ENCODE assay signal across 1 cellular context in the genomic region with DNA sequence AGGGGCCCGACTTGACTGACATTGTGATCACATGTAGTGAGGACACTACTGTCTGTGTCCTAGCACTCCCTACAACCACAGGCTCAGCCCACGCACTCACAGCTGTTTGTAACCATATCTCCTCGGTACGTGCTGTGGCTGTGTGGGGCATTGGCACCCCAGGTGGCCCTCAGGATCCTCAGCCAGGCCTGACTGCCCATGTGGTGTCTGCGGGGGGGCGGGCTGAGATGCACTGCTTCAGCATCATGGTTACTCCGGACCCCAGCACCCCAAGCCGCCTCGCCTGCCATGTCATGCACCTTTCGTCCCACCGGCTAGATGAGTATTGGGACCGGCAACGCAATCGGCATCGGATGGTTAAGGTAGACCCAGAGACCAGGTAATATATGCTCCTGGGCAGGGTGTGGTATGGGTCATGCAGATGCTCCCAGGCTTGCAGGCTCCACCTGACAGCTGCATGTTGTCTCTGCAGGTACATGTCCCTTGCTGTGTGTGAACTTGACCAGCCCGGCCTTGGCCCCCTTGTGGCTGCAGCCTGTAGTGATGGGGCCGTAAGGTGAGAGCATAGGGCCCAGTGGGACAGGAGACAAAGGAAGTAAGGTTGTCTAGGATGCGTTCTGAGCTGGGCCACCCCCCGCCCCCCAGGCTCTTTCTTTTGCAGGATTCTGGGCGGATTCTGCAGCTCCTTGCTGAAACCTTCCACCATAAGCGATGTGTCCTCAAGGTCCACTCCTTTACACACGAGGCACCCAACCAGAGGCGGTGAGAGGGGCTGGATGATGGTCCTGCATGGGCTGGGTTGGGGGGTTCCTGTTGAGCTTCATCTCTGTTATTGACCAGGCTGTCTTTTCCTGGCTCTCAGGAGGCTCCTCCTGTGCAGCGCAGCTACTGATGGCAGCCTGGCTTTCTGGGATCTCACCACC.
TF ChIP-seq lines count a peak whose summit lies in the region.

No MANE protein-coding gene starts in this region.

TF ChIP-seq in HepG2, 621 proteins besides CTCF, POLR2A, EP300 and RAD21 (continues in another document):
- TF ChIP-seq ZNF432 (CRISPR knock-in tag; IDR thresholded peaks at IDR 0.05; ENCODE audit: borderline replicate concordance): no peak
- TF ChIP-seq TBP (CRISPR knock-in tag; IDR thresholded peaks at IDR 0.05): no peak
- TF ChIP-seq MBNL3 (CRISPR knock-in tag; conservative IDR thresholded peaks at IDR 0.05): no peak
- TF ChIP-seq RFXANK (CRISPR knock-in tag; IDR thresholded peaks at IDR 0.05): no peak
- TF ChIP-seq, protein P1, sequence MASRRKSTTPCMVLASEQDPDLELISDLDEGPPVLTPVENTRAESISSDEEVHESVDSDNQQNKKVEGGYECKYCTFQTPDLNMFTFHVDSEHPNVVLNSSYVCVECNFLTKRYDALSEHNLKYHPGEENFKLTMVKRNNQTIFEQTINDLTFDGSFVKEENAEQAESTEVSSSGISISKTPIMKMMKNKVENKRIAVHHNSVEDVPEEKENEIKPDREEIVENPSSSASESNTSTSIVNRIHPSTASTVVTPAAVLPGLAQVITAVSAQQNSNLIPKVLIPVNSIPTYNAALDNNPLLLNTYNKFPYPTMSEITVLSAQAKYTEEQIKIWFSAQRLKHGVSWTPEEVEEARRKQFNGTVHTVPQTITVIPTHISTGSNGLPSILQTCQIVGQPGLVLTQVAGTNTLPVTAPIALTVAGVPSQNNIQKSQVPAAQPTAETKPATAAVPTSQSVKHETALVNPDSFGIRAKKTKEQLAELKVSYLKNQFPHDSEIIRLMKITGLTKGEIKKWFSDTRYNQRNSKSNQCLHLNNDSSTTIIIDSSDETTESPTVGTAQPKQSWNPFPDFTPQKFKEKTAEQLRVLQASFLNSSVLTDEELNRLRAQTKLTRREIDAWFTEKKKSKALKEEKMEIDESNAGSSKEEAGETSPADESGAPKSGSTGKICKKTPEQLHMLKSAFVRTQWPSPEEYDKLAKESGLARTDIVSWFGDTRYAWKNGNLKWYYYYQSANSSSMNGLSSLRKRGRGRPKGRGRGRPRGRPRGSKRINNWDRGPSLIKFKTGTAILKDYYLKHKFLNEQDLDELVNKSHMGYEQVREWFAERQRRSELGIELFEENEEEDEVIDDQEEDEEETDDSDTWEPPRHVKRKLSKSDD (CRISPR knock-in tag; IDR thresholded peaks at IDR 0.05; ENCODE audit: low read depth): no peak
- TF ChIP-seq ZSCAN22 (CRISPR knock-in tag; IDR thresholded peaks at IDR 0.05): no peak
- no peak for TF ChIP-seq SUZ12 (IDR thresholded peaks at IDR 0.05; ENCODE audit: low read depth, low read length)
- no peak for TF ChIP-seq ZSCAN25 (CRISPR knock-in tag; IDR thresholded peaks at IDR 0.05)
- TF ChIP-seq SAP130 (CRISPR knock-in tag; IDR thresholded peaks at IDR 0.05; ENCODE audit: low read depth): peak; percentile 40; the same call in 1 of the 2 replicates
- TF ChIP-seq, protein P2, sequence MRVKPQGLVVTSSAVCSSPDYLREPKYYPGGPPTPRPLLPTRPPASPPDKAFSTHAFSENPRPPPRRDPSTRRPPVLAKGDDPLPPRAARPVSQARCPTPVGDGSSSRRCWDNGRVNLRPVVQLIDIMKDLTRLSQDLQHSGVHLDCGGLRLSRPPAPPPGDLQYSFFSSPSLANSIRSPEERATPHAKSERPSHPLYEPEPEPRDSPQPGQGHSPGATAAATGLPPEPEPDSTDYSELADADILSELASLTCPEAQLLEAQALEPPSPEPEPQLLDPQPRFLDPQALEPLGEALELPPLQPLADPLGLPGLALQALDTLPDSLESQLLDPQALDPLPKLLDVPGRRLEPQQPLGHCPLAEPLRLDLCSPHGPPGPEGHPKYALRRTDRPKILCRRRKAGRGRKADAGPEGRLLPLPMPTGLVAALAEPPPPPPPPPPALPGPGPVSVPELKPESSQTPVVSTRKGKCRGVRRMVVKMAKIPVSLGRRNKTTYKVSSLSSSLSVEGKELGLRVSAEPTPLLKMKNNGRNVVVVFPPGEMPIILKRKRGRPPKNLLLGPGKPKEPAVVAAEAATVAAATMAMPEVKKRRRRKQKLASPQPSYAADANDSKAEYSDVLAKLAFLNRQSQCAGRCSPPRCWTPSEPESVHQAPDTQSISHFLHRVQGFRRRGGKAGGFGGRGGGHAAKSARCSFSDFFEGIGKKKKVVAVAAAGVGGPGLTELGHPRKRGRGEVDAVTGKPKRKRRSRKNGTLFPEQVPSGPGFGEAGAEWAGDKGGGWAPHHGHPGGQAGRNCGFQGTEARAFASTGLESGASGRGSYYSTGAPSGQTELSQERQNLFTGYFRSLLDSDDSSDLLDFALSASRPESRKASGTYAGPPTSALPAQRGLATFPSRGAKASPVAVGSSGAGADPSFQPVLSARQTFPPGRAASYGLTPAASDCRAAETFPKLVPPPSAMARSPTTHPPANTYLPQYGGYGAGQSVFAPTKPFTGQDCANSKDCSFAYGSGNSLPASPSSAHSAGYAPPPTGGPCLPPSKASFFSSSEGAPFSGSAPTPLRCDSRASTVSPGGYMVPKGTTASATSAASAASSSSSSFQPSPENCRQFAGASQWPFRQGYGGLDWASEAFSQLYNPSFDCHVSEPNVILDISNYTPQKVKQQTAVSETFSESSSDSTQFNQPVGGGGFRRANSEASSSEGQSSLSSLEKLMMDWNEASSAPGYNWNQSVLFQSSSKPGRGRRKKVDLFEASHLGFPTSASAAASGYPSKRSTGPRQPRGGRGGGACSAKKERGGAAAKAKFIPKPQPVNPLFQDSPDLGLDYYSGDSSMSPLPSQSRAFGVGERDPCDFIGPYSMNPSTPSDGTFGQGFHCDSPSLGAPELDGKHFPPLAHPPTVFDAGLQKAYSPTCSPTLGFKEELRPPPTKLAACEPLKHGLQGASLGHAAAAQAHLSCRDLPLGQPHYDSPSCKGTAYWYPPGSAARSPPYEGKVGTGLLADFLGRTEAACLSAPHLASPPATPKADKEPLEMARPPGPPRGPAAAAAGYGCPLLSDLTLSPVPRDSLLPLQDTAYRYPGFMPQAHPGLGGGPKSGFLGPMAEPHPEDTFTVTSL (CRISPR knock-in tag; IDR thresholded peaks at IDR 0.05; ENCODE audit: borderline replicate concordance): no peak
- TF ChIP-seq ASH2L (IDR thresholded peaks at IDR 0.05; ENCODE audit: insufficient read length, low read depth, low read length): no peak
- no peak for TF ChIP-seq ZNF891 (CRISPR knock-in tag; IDR thresholded peaks at IDR 0.05)
- TF ChIP-seq, protein P3, sequence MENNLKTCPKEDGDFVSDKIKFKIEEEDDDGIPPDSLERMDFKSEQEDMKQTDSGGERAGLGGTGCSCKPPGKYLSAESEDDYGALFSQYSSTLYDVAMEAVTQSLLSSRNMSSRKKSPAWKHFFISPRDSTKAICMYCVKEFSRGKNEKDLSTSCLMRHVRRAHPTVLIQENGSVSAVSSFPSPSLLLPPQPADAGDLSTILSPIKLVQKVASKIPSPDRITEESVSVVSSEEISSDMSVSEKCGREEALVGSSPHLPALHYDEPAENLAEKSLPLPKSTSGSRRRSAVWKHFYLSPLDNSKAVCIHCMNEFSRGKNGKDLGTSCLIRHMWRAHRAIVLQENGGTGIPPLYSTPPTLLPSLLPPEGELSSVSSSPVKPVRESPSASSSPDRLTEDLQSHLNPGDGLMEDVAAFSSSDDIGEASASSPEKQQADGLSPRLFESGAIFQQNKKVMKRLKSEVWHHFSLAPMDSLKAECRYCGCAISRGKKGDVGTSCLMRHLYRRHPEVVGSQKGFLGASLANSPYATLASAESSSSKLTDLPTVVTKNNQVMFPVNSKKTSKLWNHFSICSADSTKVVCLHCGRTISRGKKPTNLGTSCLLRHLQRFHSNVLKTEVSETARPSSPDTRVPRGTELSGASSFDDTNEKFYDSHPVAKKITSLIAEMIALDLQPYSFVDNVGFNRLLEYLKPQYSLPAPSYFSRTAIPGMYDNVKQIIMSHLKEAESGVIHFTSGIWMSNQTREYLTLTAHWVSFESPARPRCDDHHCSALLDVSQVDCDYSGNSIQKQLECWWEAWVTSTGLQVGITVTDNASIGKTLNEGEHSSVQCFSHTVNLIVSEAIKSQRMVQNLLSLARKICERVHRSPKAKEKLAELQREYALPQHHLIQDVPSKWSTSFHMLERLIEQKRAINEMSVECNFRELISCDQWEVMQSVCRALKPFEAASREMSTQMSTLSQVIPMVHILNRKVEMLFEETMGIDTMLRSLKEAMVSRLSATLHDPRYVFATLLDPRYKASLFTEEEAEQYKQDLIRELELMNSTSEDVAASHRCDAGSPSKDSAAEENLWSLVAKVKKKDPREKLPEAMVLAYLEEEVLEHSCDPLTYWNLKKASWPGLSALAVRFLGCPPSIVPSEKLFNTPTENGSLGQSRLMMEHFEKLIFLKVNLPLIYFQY (CRISPR knock-in tag; IDR thresholded peaks at IDR 0.05; ENCODE audit: borderline replicate concordance): no peak
- TF ChIP-seq SP140L (CRISPR knock-in tag; IDR thresholded peaks at IDR 0.05; ENCODE audit: borderline replicate concordance): no peak
- TF ChIP-seq SRF (IDR thresholded peaks at IDR 0.05; ENCODE audit: low read depth, low read length): no peak
- TF ChIP-seq ZFX (CRISPR knock-in tag; IDR thresholded peaks at IDR 0.05; ENCODE audit: low read depth): peak; percentile 50; the same call in 1 of the 2 replicates
- no peak for TF ChIP-seq CCAR2 (optimal IDR thresholded peaks at IDR 0.05; ENCODE audit: low read depth, low read length)
- peak; percentile 48; the same call in 1 of the 2 replicates for TF ChIP-seq SMC3 (IDR thresholded peaks at IDR 0.05; ENCODE audit: low read length)
- no peak for TF ChIP-seq HMG20B (CRISPR knock-in tag; conservative IDR thresholded peaks at IDR 0.05)
- TF ChIP-seq, protein P4, sequence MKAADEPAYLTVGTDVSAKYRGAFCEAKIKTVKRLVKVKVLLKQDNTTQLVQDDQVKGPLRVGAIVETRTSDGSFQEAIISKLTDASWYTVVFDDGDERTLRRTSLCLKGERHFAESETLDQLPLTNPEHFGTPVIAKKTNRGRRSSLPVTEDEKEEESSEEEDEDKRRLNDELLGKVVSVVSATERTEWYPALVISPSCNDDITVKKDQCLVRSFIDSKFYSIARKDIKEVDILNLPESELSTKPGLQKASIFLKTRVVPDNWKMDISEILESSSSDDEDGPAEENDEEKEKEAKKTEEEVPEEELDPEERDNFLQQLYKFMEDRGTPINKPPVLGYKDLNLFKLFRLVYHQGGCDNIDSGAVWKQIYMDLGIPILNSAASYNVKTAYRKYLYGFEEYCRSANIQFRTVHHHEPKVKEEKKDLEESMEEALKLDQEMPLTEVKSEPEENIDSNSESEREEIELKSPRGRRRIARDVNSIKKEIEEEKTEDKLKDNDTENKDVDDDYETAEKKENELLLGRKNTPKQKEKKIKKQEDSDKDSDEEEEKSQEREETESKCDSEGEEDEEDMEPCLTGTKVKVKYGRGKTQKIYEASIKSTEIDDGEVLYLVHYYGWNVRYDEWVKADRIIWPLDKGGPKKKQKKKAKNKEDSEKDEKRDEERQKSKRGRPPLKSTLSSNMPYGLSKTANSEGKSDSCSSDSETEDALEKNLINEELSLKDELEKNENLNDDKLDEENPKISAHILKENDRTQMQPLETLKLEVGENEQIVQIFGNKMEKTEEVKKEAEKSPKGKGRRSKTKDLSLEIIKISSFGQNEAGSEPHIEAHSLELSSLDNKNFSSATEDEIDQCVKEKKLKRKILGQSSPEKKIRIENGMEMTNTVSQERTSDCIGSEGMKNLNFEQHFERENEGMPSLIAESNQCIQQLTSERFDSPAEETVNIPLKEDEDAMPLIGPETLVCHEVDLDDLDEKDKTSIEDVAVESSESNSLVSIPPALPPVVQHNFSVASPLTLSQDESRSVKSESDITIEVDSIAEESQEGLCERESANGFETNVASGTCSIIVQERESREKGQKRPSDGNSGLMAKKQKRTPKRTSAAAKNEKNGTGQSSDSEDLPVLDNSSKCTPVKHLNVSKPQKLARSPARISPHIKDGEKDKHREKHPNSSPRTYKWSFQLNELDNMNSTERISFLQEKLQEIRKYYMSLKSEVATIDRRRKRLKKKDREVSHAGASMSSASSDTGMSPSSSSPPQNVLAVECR (CRISPR knock-in tag; IDR thresholded peaks at IDR 0.05; ENCODE audit: borderline replicate concordance): peak; percentile 36; the same call in 1 of the 2 replicates
- no peak for TF ChIP-seq NAIF1 (CRISPR knock-in tag; IDR thresholded peaks at IDR 0.05; ENCODE audit: borderline replicate concordance)
- TF ChIP-seq, protein P5, sequence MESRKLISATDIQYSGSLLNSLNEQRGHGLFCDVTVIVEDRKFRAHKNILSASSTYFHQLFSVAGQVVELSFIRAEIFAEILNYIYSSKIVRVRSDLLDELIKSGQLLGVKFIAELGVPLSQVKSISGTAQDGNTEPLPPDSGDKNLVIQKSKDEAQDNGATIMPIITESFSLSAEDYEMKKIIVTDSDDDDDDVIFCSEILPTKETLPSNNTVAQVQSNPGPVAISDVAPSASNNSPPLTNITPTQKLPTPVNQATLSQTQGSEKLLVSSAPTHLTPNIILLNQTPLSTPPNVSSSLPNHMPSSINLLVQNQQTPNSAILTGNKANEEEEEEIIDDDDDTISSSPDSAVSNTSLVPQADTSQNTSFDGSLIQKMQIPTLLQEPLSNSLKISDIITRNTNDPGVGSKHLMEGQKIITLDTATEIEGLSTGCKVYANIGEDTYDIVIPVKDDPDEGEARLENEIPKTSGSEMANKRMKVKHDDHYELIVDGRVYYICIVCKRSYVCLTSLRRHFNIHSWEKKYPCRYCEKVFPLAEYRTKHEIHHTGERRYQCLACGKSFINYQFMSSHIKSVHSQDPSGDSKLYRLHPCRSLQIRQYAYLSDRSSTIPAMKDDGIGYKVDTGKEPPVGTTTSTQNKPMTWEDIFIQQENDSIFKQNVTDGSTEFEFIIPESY (CRISPR knock-in tag; IDR thresholded peaks at IDR 0.05): peak; percentile 72
- TF ChIP-seq ZNF850 (CRISPR knock-in tag; conservative IDR thresholded peaks at IDR 0.05): no peak
- TF ChIP-seq PHB2 (IDR thresholded peaks at IDR 0.05; ENCODE audit: partially characterized antibody): no peak
- no peak for TF ChIP-seq ZSCAN9 (CRISPR knock-in tag; IDR thresholded peaks at IDR 0.05; ENCODE audit: borderline replicate concordance)
- TF ChIP-seq, protein P6, sequence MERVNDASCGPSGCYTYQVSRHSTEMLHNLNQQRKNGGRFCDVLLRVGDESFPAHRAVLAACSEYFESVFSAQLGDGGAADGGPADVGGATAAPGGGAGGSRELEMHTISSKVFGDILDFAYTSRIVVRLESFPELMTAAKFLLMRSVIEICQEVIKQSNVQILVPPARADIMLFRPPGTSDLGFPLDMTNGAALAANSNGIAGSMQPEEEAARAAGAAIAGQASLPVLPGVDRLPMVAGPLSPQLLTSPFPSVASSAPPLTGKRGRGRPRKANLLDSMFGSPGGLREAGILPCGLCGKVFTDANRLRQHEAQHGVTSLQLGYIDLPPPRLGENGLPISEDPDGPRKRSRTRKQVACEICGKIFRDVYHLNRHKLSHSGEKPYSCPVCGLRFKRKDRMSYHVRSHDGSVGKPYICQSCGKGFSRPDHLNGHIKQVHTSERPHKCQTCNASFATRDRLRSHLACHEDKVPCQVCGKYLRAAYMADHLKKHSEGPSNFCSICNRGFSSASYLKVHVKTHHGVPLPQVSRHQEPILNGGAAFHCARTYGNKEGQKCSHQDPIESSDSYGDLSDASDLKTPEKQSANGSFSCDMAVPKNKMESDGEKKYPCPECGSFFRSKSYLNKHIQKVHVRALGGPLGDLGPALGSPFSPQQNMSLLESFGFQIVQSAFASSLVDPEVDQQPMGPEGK (CRISPR knock-in tag; IDR thresholded peaks at IDR 0.05): peak; percentile 42; the same call in 1 of the 2 replicates
- no peak for TF ChIP-seq FOXC1 (CRISPR knock-in tag; IDR thresholded peaks at IDR 0.05; ENCODE audit: borderline replicate concordance)
- TF ChIP-seq, protein P7, sequence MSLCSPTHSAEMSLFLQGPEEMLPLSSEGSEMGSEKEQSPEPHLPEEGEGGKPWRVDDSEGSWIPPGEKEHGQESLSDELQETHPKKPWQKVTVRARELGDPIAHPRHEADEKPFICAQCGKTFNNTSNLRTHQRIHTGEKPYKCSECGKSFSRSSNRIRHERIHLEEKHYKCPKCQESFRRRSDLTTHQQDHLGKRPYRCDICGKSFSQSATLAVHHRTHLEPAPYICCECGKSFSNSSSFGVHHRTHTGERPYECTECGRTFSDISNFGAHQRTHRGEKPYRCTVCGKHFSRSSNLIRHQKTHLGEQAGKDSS (CRISPR knock-in tag; IDR thresholded peaks at IDR 0.05; ENCODE audit: borderline replicate concordance, low read depth): no peak
- TF ChIP-seq SMARCC2 (IDR thresholded peaks at IDR 0.05): no peak
- no peak for TF ChIP-seq ARHGAP35 (CRISPR knock-in tag; IDR thresholded peaks at IDR 0.05; ENCODE audit: borderline replicate concordance)
- no peak for TF ChIP-seq REXO4 (CRISPR knock-in tag; IDR thresholded peaks at IDR 0.05; ENCODE audit: borderline replicate concordance)
